15 cellular contexts compared by ENCODE assay signal in the genomic region with DNA sequence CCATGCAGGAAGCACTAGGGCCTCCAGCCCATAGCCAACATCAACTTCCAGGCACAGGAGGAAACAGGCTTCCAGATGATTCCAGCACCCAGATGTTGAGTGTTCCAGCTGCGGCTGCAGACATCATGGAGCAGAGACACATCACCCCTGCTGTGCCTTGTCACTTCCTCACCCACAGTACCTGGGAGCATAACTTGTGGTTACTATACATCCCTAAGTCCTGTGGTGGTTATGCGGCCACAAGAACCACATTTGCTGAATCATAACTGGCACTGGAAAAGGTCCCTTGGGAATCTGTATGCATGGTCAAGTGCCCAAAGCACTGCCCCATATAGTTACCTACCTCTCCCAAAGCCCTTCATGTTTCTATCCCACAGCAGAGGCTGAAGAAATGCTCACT. TPM values are rescaled to one million over a fixed set of nuclear protein-coding genes. Genes with fewer than 3 reads are reported as not detected.
DNase-seq lines count a peak whose midpoint lies in the region; ATAC-seq and TF ChIP-seq lines count a peak whose summit lies in the region.
"Had no signal": no experiment of that assay in that cellular context is flagged by ENCODE, and none has a peak within 500 bp of the region (broad histone marks: within the 10 kb centered on the region; RNA-seq: fewer than 3 reads in every experiment).

No MANE protein-coding gene starts in this region.

- WGBS in H9 (ENCODE audit: extremely low coverage, insufficient read length, low lambda C conversion rate) = no CpG with 5 or more reads among the region's 2 CpGs

- peaks cover 9 to 13% of the 10 kb centered on the region in 2 experiments for H3K4me1 Mint-ChIP-seq in H9

- CTCF ChIA-PET in HEK293T (lab: Yijun Ruan, JAX) = no interaction called here

- H2BK120ac ChIP-seq in H9 (ENCODE audit: low read depth, low read length, poor library complexity, severe bottlenecking) = no peak overlapping the region

- H3K23ac ChIP-seq in H9 (ENCODE audit: insufficient read length, low read depth, low read length) = no peak overlapping the region

- no peak overlapping the region for H4K5ac ChIP-seq in H9 (ENCODE audit: insufficient read length, low read depth, low read length)

- H3K23me2 ChIP-seq in H9 (ENCODE audit: insufficient read length, low read depth, low read length, poor library complexity, severe bottlenecking) = no peaks in the 10 kb centered on the region

- H3K14ac ChIP-seq in H9 (ENCODE audit: insufficient read depth, low read length) = no peak overlapping the region

- no peak overlapping the region for H3K9ac ChIP-seq in H9 (ENCODE audit: extremely low read depth, insufficient read length, low read length)
- H3K9ac ChIP-seq: parathyroid adenoma had no signal

- no peak overlapping the region for H2AFZ ChIP-seq in H9 (ENCODE audit: low read length)
- H2AFZ ChIP-seq: parathyroid adenoma, PC-9 had no signal

- no peak overlapping the region for H4K91ac ChIP-seq in H9 (ENCODE audit: insufficient read length, low read depth, low read length)

- ATAC-seq in HG03095 (IDR thresholded peaks at IDR 0.05; ENCODE audit: unreplicated experiment) = no peak

- no peak overlapping the region for H3K4ac ChIP-seq in H9 (ENCODE audit: low read depth, low read length)

- no peak overlapping the region for H4K8ac ChIP-seq in H9 (replicated peaks; ENCODE audit: insufficient read length, low read depth, low read length)

- H3K4me2 ChIP-seq in H9 (ENCODE audit: insufficient read depth, insufficient read length, low read length) = no peak overlapping the region
- H3K4me2 ChIP-seq: PC-9 had no signal

- H3K4me1 ChIP-seq in H9 (ENCODE audit: insufficient read depth, low read length) = peaks cover 4% of the 10 kb centered on the region; the same call in 1 of the 2 replicates

- no peaks in the 10 kb centered on the region for H3K79me1 ChIP-seq in H9 (ENCODE audit: insufficient read depth, low read depth, low read length, poor library complexity, severe bottlenecking)

- no peaks in the 10 kb centered on the region for H3K27me3 ChIP-seq in H9 (ENCODE audit: insufficient read depth, low read length)

- peak overlapping the region in 1 of 3 experiments; percentile 91; a peak in 1 of 7 replicates for H3K27ac Mint-ChIP-seq in H9
- H3K27ac Mint-ChIP-seq: activated CD4-positive, alpha-beta memory T cell treated with anti-CD3 and anti-CD28 coated beads for 36 hours had no signal

- POLR2A ChIA-PET in HEK293T (lab: Yijun Ruan, JAX) = no interaction called here

- H4K20me1 ChIP-seq in H9 (ENCODE audit: control insufficient read depth, insufficient read depth, insufficient read length) = no peaks in the 10 kb centered on the region

- no peak for TF ChIP-seq CTCF in H9 (conservative IDR thresholded peaks at IDR 0.05)
- no peak for TF ChIP-seq CTCF in fibroblast of the aortic adventitia (IDR thresholded peaks at IDR 0.05; ENCODE audit: insufficient read depth, low read length)

- H3K9me3 ChIP-seq in H9 (ENCODE audit: control insufficient read depth, low read depth, low read length) = no peaks in the 10 kb centered on the region

- peak overlapping the region; percentile 7 for H2BK12ac ChIP-seq in H9 (ENCODE audit: insufficient read length, low read depth, low read length)

- DNase-seq in AG08395 (ENCODE audit: low spot score) = peak; percentile 48
- DNase-seq in H9 = no peak
- peak; percentile 96 for DNase-seq in SW480 (ENCODE audit: low spot score)
- DNase-seq in fibroblast of the aortic adventitia (ENCODE audit: low read depth) = peak; percentile 32
- no peak for DNase-seq in NCI-H2029 treated with DMSO at 0.1 percent for 48 hours (lab: John Stamatoyannopoulos, UW)
- DNase-seq in OCI-M2 (lab: John Stamatoyannopoulos, UW; ENCODE audit: unreplicated experiment) = no peak
- DNase-seq in HEK293T (ENCODE audit: extremely low spot score) = no peak
- DNase-seq: activated CD4-positive, alpha-beta memory T cell treated with anti-CD3 and anti-CD28 coated beads for 36 hours; activated gamma-delta T cell treated with Interleukin-2 at 50 U/mL for 16 hours; Kasumi-1; NCI-H2171 treated with DMSO at 0.1 percent for 48 hours had no signal

- no peak overlapping the region for H2BK15ac ChIP-seq in H9 (ENCODE audit: low read depth, low read length)

- H3K56ac ChIP-seq in H9 (ENCODE audit: insufficient read length, low read depth, low read length) = no peak overlapping the region

- H3K9me3 Mint-ChIP-seq in H9 = no peaks in the 10 kb centered on the region
- H3K9me3 Mint-ChIP-seq: central memory CD8-positive, alpha-beta T cell had no signal

- no peaks in the 10 kb centered on the region for H3K79me2 ChIP-seq in H9 (ENCODE audit: insufficient read depth, low read length)
- H3K79me2 ChIP-seq: parathyroid adenoma had no signal

- no peak overlapping the region for H3T11ph ChIP-seq in H9 (ENCODE audit: low read length)

- no peak overlapping the region for H3K18ac ChIP-seq in H9 (ENCODE audit: insufficient read length, low read depth, low read length)

- no peak overlapping the region for H3K4me3 Mint-ChIP-seq in H9
- H3K4me3 Mint-ChIP-seq: activated CD4-positive, alpha-beta memory T cell treated with anti-CD3 and anti-CD28 coated beads for 36 hours; central memory CD8-positive, alpha-beta T cell had no signal

- H2AK5ac ChIP-seq in H9 (ENCODE audit: insufficient read length, low read length) = no peak overlapping the region

- H3K36me3 Mint-ChIP-seq in H9 (ENCODE audit: insufficient read depth in 1 of 3, low read depth in 3 of 3) = no peaks in the 10 kb centered on the region; a peak in 1 of 7 replicates

- H2BK5ac ChIP-seq in H9 (ENCODE audit: insufficient read length, low read length) = no peak overlapping the region

- H3K27me3 Mint-ChIP-seq in H9 (ENCODE audit: low read depth) = no peaks in the 10 kb centered on the region; the same call in 1 of the 2 replicates
- H3K27me3 Mint-ChIP-seq: activated CD4-positive, alpha-beta memory T cell treated with anti-CD3 and anti-CD28 coated beads for 36 hours; central memory CD8-positive, alpha-beta T cell had no signal

- H3K4me3 ChIP-seq in fibroblast of the aortic adventitia (ENCODE audit: low read depth, low read length) = no peak overlapping the region
- H3K4me3 ChIP-seq: PC-9 had no signal

- no peak overlapping the region for H3K27ac ChIP-seq in H9 (ENCODE audit: insufficient read length, low read depth, low read length)
- H3K27ac ChIP-seq: parathyroid adenoma, PC-9 had no signal

- H2BK20ac ChIP-seq in H9 (ENCODE audit: low read depth, low read length, poor library complexity, severe bottlenecking) = no peak overlapping the region

TF ChIP-seq in HEK293T, 16 proteins besides CTCF, POLR2A, EP300 and RAD21:
- TF ChIP-seq SP1 (IDR thresholded peaks at IDR 0.05) (no peak), ARNT (IDR thresholded peaks at IDR 0.05) (no peak), FOXM1 (IDR thresholded peaks at IDR 0.05; ENCODE audit: borderline replicate concordance) (no peak), BHLHE40 (IDR thresholded peaks at IDR 0.05; ENCODE audit: borderline replicate concordance) (no peak), FOXA1 (IDR thresholded peaks at IDR 0.05) (no peak), HDGF (IDR thresholded peaks at IDR 0.05; ENCODE audit: borderline replicate concordance) (no peak)

RNA-seq across cellular contexts. Expression of a gene that starts 56.6 kb away (rescaled TPM):
- 2.2 and 2.3 TPM in 2 replicates for total RNA-seq in H9 (2021)
- 2.1 and 3.5 TPM in 2 replicates for total RNA-seq in fibroblast of the aortic adventitia (ENCODE audit: low replicate concordance)

Comparison
In these comparisons a context has a peak if more than half of its experiments do, and no peak if none do; other contexts are left out.
1. DNase-seq: peak in AG08395 (single experiment), SW480 (single experiment) and fibroblast of the aortic adventitia (single experiment); none in H9 (single experiment), NCI-H2029 treated with DMSO at 0.1 percent for 48 hours (single experiment), OCI-M2 (single experiment) and HEK293T (single experiment).